ENCODE assay signal across 1 cellular context in genomic region chr1:43524804-43525203, GRCh38.
TF ChIP-seq lines count a peak whose summit lies in the region.

No MANE protein-coding gene starts in this region.

TF ChIP-seq in K562, 482 proteins besides CTCF, POLR2A, EP300 and RAD21 (continued from another document and continues in another):
- TF ChIP-seq ZHX1 (conservative IDR thresholded peaks at IDR 0.05; ENCODE audit: low read length) (no peak), FOXA3 (CRISPR knock-in tag; conservative IDR thresholded peaks at IDR 0.05 in 1 of 2, IDR thresholded peaks at IDR 0.05 in 1 of 2) (0 out of 4 replicates have a peak, but pooled peaks of 1 of the 2 experiments have one; percentile 57), RBM15 (IDR thresholded peaks at IDR 0.05; ENCODE audit: insufficient read depth, low read length) (no peak), MTA3 (IDR thresholded peaks at IDR 0.05; ENCODE audit: borderline replicate concordance) (0 out of 2 replicates have a peak, but pooled peaks have one; percentile 16), BRF2 (IDR thresholded peaks at IDR 0.05; ENCODE audit: borderline replicate concordance, insufficient read depth, insufficient read length) (no peak), CTCFL (IDR thresholded peaks at IDR 0.05; ENCODE audit: borderline replicate concordance, insufficient read depth, low read depth, low read length, poor library complexity, severe bottlenecking) (no peak), TAL1 (IDR thresholded peaks at IDR 0.05) (no peak), GATAD2B (IDR thresholded peaks at IDR 0.05; ENCODE audit: borderline replicate concordance) (no peak), ARHGAP35 (IDR thresholded peaks at IDR 0.05; ENCODE audit: partially characterized antibody) (no peak), ZNF239 (CRISPR knock-in tag; IDR thresholded peaks at IDR 0.05) (no peak), HBP1 (CRISPR knock-in tag; IDR thresholded peaks at IDR 0.05) (no peak), FIP1L1 (IDR thresholded peaks at IDR 0.05; ENCODE audit: low read depth, low read length, poor library complexity, severe bottlenecking) (no peak), COPS2 (conservative IDR thresholded peaks at IDR 0.05) (no peak), FOXK1 (CRISPR knock-in tag; IDR thresholded peaks at IDR 0.05; ENCODE audit: borderline replicate concordance) (no peak), AFF4 (CRISPR knock-in tag; IDR thresholded peaks at IDR 0.05) (no peak), CREB3L1 (IDR thresholded peaks at IDR 0.05; ENCODE audit: borderline replicate concordance, low read depth) (no peak), FOXO4 (CRISPR knock-in tag; IDR thresholded peaks at IDR 0.05) (no peak), ZNF561 (CRISPR knock-in tag; conservative IDR thresholded peaks at IDR 0.05) (no peak), ZBTB5 (IDR thresholded peaks at IDR 0.05) (no peak), POLR2B (IDR thresholded peaks at IDR 0.05; ENCODE audit: low read depth, partially characterized antibody) (no peak), BMI1 (IDR thresholded peaks at IDR 0.05; ENCODE audit: low read length) (no peak), NFIX (CRISPR knock-in tag; IDR thresholded peaks at IDR 0.05; ENCODE audit: low read depth) (peak; percentile 60; the same call in 1 of the 2 replicates), GTF2E2 (tag; IDR thresholded peaks at IDR 0.05) (no peak), TOE1 (IDR thresholded peaks at IDR 0.05; ENCODE audit: borderline replicate concordance) (peak; percentile 39; the same call in 1 of the 2 replicates), TOE1 (CRISPR knock-in tag; IDR thresholded peaks at IDR 0.05; ENCODE audit: borderline replicate concordance, low read depth) (no peak), E2F3 (CRISPR knock-in tag; IDR thresholded peaks at IDR 0.05) (no peak), ZNF124 (CRISPR knock-in tag; IDR thresholded peaks at IDR 0.05) (no peak), EHMT2 (IDR thresholded peaks at IDR 0.05) (no peak), ZNF511 (CRISPR knock-in tag; IDR thresholded peaks at IDR 0.05) (no peak), L3MBTL2 (IDR thresholded peaks at IDR 0.05) (peak; percentile 65), XRCC5 (IDR thresholded peaks at IDR 0.05; ENCODE audit: low read depth, low read length) (no peak), ZFP30 (CRISPR knock-in tag; IDR thresholded peaks at IDR 0.05; ENCODE audit: borderline replicate concordance) (no peak), PHB (CRISPR knock-in tag; IDR thresholded peaks at IDR 0.05) (no peak), NFE2L1 (tag; IDR thresholded peaks at IDR 0.05; ENCODE audit: borderline replicate concordance, low read depth) (no peak), TCF3 (CRISPR knock-in tag; IDR thresholded peaks at IDR 0.05) (no peak), ZNF212 (CRISPR knock-in tag; IDR thresholded peaks at IDR 0.05) (no peak), ZNF24 (IDR thresholded peaks at IDR 0.05) (no peak), ZMIZ1 (IDR thresholded peaks at IDR 0.05; ENCODE audit: low read depth in 2 of 2, low read length in 2 of 2) (no peak), KLF16 (IDR thresholded peaks at IDR 0.05) (no peak), CTBP1 (IDR thresholded peaks at IDR 0.05; ENCODE audit: borderline replicate concordance) (peak; percentile 64; the same call in 1 of the 2 replicates), YY1 (IDR thresholded peaks at IDR 0.05; ENCODE audit: borderline replicate concordance in 1 of 3, control insufficient read depth in 1 of 3, extremely low read depth in 1 of 3, insufficient read depth in 3 of 3, insufficient read length in 1 of 3, insufficient replicate concordance in 2 of 3, low read depth in 1 of 3, low read length in 2 of 3) (no peak), CAMTA2 (CRISPR knock-in tag; conservative IDR thresholded peaks at IDR 0.05) (no peak), ZNF12 (CRISPR knock-in tag; IDR thresholded peaks at IDR 0.05) (no peak)
